ENCODE assay signal across 8 cellular contexts in genomic region chr4:155759372-155760252, GRCh38. TPM values are rescaled to one million over a fixed set of nuclear protein-coding genes. Genes with fewer than 3 reads are reported as not detected.
A peak's percentile ranks its signal among the peaks of the same experiment; 100 is the strongest.
DNase-seq lines count a peak whose midpoint lies in the region; ATAC-seq and TF ChIP-seq lines count a peak whose summit lies in the region.

No MANE protein-coding gene starts in this region.

- H4K91ac ChIP-seq in neuronal stem cell (ENCODE audit: low read depth, low read length, poor library complexity) = no peak overlapping the region

- no peaks in the 10 kb centered on the region for H3K9me3 Mint-ChIP-seq in activated T-cell treated with anti-CD3 and anti-CD28 coated beads, Interleukin-2, amount 50 U/mL, for 4 hours

- peak overlapping the region; percentile 85 for H3K4me2 ChIP-seq in neuronal stem cell (ENCODE audit: insufficient read depth, low read length, poor library complexity, severe bottlenecking)

- H2BK15ac ChIP-seq in neuronal stem cell (ENCODE audit: low read length) = peak overlapping the region; percentile 100

- no peak overlapping the region for H2AK5ac ChIP-seq in neuronal stem cell (ENCODE audit: low read depth, low read length)

- TF ChIP-seq CTCF in BE2C (IDR thresholded peaks at IDR 0.05; ENCODE audit: low read depth, low read length) = no peak

- ATAC-seq in HG03442 (IDR thresholded peaks at IDR 0.05; ENCODE audit: unreplicated experiment) = peak; percentile 16
- ATAC-seq in activated T-cell treated with anti-CD3 and anti-CD28 coated beads, Interleukin-2, amount 50 U/mL, for 4 hours = peak; percentile 22 to 25

- H3K27ac ChIP-seq in neuronal stem cell (replicated peaks; ENCODE audit: low read length) = peak overlapping the region; percentile 72

- TF ChIP-seq POLR2A in GM19099 (IDR thresholded peaks at IDR 0.05; ENCODE audit: extremely low read depth, insufficient read length, low read depth) (peak; percentile 38), erythroblast (IDR thresholded peaks at IDR 0.05; ENCODE audit: low read length) (no peak)

- H3K23ac ChIP-seq in neuronal stem cell (ENCODE audit: low read depth, low read length, poor library complexity) = peak overlapping the region; percentile 37

- no peaks in the 10 kb centered on the region for H3K36me3 Mint-ChIP-seq in activated T-cell treated with anti-CD3 and anti-CD28 coated beads, Interleukin-2, amount 50 U/mL, for 4 hours (ENCODE audit: insufficient read depth)

- peak overlapping the region; percentile 94 for H3K9ac ChIP-seq in neuronal stem cell (ENCODE audit: low read depth, low read length, poor library complexity)

- DNase-seq in BE2C (peak; percentile 77), glomerular visceral epithelial cell (ENCODE audit: extremely low spot score) (peak; percentile 44), neuronal stem cell (ENCODE audit: low spot score) (peak; percentile 47), erythroblast (lab: John Stamatoyannopoulos, UW) (no peak)
- DNase-seq in activated T-cell treated with anti-CD3 and anti-CD28 coated beads, Interleukin-2, amount 50 U/mL, for 4 hours = no peak
- no peak for DNase-seq in effector CD4-positive, alpha-beta T cell

- H3K9me3 ChIP-seq in BE2C (no peaks in the 10 kb centered on the region), neuronal stem cell (replicated peaks in 1 of 2; ENCODE audit: control insufficient read depth in 2 of 2, insufficient read depth in 1 of 2, low read depth in 1 of 2, low read length in 2 of 2) (no peaks in the 10 kb centered on the region)

- peaks cover 3% of the 10 kb centered on the region for H3K79me1 ChIP-seq in neuronal stem cell (ENCODE audit: low read depth, low read length)

- no CpG with 5 or more reads among the region's 77 CpGs for WGBS in neuronal stem cell (ENCODE audit: extremely low coverage in 2 of 2, insufficient read length in 2 of 2, insufficient replicate concordance in 1 of 2), 2 donors

- H3K4me1 ChIP-seq in BE2C = no peaks in the 10 kb centered on the region
- H3K4me1 ChIP-seq in neuronal stem cell (ENCODE audit: control insufficient read depth in 2 of 2, insufficient read depth in 1 of 2, low read depth in 1 of 2, low read length in 2 of 2) = peaks cover 0 to 4% of the 10 kb centered on the region in 2 donors

- H2BK5ac ChIP-seq in neuronal stem cell (ENCODE audit: low read length) = peak overlapping the region; percentile 98

- H3K27me3 Mint-ChIP-seq in activated T-cell treated with anti-CD3 and anti-CD28 coated beads, Interleukin-2, amount 50 U/mL, for 4 hours (ENCODE audit: low read depth) = peaks cover 31% of the 10 kb centered on the region

- peak overlapping the region; percentile 99 for H3K18ac ChIP-seq in neuronal stem cell (ENCODE audit: low read length)

- H2BK12ac ChIP-seq in neuronal stem cell (ENCODE audit: low read length) = peak overlapping the region; percentile 98

- peak overlapping the region; percentile 31 for H2BK120ac ChIP-seq in neuronal stem cell (ENCODE audit: low read depth, low read length)

- no peak overlapping the region for H3K4ac ChIP-seq in neuronal stem cell (ENCODE audit: low read length)

- H3K4me3 Mint-ChIP-seq in activated T-cell treated with anti-CD3 and anti-CD28 coated beads, Interleukin-2, amount 50 U/mL, for 4 hours = peak overlapping the region; percentile 49

- H4K8ac ChIP-seq in neuronal stem cell (ENCODE audit: low read depth, low read length) = no peak overlapping the region

- H3K4me3 ChIP-seq in BE2C (ENCODE audit: low read depth, low read length) = peak overlapping the region; percentile 72
- H3K4me3 ChIP-seq in neuronal stem cell (ENCODE audit: low read length in 2 of 2) = peak overlapping the region; percentile 68 to 88

- H3K36me3 ChIP-seq in BE2C (no peaks in the 10 kb centered on the region), neuronal stem cell (replicated peaks in 1 of 2; ENCODE audit: control insufficient read depth in 2 of 2, insufficient read depth in 2 of 2, low read length in 2 of 2) (no peaks in the 10 kb centered on the region)

- peak overlapping the region; percentile 47 for H3K14ac ChIP-seq in neuronal stem cell (ENCODE audit: low read length)

- H2AFZ ChIP-seq in neuronal stem cell (ENCODE audit: low read length) = peak overlapping the region; percentile 100

- H3K27me3 ChIP-seq in BE2C (no peaks in the 10 kb centered on the region), neuronal stem cell (ENCODE audit: control insufficient read depth in 3 of 3, insufficient read depth in 3 of 3, low read depth in 1 of 3, low read length in 3 of 3) (no peaks in the 10 kb centered on the region)

- peaks cover 4% of the 10 kb centered on the region for H3K4me1 Mint-ChIP-seq in activated T-cell treated with anti-CD3 and anti-CD28 coated beads, Interleukin-2, amount 50 U/mL, for 4 hours (ENCODE audit: low read depth)

RNA-seq across cellular contexts. Expression of gene GUCY1B1, which starts 0.8 kb away (rescaled TPM):
- 8.7 TPM for polyA plus RNA-seq in BE2C (2012; ENCODE audit: insufficient read depth, insufficient read length, low read depth)
- under 1 TPM; 0.14 to 0.55 (median 0.51) TPM for total RNA-seq in activated T-cell treated with anti-CD3 and anti-CD28 coated beads, Interleukin-2, amount 50 U/mL, for 4 hours
- polyA plus RNA-seq in neuronal stem cell (2013, experiment 1 of 2) = 14.6 TPM
- polyA plus RNA-seq in neuronal stem cell (2013, experiment 2 of 2) = 14.3 TPM

Comparison
In these comparisons a context has a peak if more than half of its experiments do, and no peak if none do; other contexts are left out.
1. DNase-seq: peak in BE2C (single experiment), glomerular visceral epithelial cell (single experiment) and neuronal stem cell (single experiment); none in activated T-cell treated with anti-CD3 and anti-CD28 coated beads, Interleukin-2, amount 50 U/mL, for 4 hours (single experiment), erythroblast (0 of 2) and effector CD4-positive, alpha-beta T cell (single experiment).